In the genomic region with DNA sequence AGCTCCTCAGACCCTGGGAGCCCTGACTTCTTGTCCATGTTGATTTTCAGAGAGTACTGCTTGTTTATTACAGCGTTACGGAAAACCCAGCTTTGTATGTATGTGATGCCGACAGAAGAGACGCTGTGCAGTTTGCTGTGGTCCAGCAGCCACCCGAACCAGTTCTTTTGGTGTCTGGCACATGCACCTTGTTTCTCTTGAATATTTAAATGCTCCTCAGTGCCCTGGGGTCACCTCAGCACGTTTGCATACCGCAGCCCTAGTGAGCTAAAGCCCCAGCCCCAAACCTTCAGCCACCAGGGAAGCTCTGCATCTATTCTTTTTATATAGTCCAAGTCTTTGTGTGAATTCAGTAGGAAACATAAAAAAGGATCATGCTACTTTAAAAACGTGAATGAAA, we compare ENCODE assay signal across 25 cellular contexts.
"Had no signal": no experiment of that assay in that cellular context is flagged by ENCODE, and none has a peak within 500 bp of the region (broad histone marks: within the 10 kb centered on the region; RNA-seq: fewer than 3 reads in every experiment).

No MANE protein-coding gene starts in this region.

- H3K27me3 Mint-ChIP-seq: activated B cell treated with CpG ODN at 0.5 μM for 24 hours; central memory CD8-positive, alpha-beta T cell; stimulated activated memory B cell treated with anti-CD40 and anti-IgM and Interleukin-4, amounts not matched to agents 10 μg/mL and 1 μg/mL and 100 μg/mL, for 72 hours had no signal

- H3K4me1 Mint-ChIP-seq: activated B cell treated with CpG ODN at 0.5 μM for 24 hours; activated CD4-positive, alpha-beta T cell treated with anti-CD3 and anti-CD28 coated beads for 36 hours; central memory CD8-positive, alpha-beta T cell had no signal

- H3K27me3 ChIP-seq: adrenal gland, ascending aorta, esophagus muscularis mucosa, hepatocyte, stomach, transverse colon, vagina had no signal

- H2AFZ ChIP-seq: hepatocyte had no signal

- DNase-seq: activated B cell treated with CpG ODN at 0.5 μM for 24 hours; activated CD4-positive, alpha-beta T cell treated with anti-CD3 and anti-CD28 coated beads for 36 hours; activated CD4-positive, alpha-beta T cell treated with anti-CD3 and anti-CD28 coated beads, Interleukin-2, amount 50 U/mL, for 48 hours; activated CD8-positive, alpha-beta memory T cell treated with anti-CD3 and anti-CD28 coated beads, Interleukin-2, amount 50 U/mL, for 48 hours; activated naive CD4-positive, alpha-beta T cell; activated T-cell treated with anti-CD3 and anti-CD28 coated beads, Interleukin-2, amount 50 U/mL, for 4 hours; adrenal gland; effector memory CD8-positive, alpha-beta T cell; glutamatergic neuron; left ventricle myocardium superior; mucosa of descending colon; occipital lobe; small intestine; stomach; T1000; transverse colon had no signal

- H3K27ac ChIP-seq: adrenal gland, ascending aorta, esophagus muscularis mucosa, hepatocyte, stomach, transverse colon, vagina had no signal

- H3K4me3 ChIP-seq: adrenal gland, ascending aorta, esophagus muscularis mucosa, hepatocyte, mucosa of descending colon, stomach, transverse colon, vagina had no signal

- H3K9me3 Mint-ChIP-seq: activated B cell treated with CpG ODN at 0.5 μM for 24 hours; activated T-cell treated with anti-CD3 and anti-CD28 coated beads, Interleukin-2, amount 50 U/mL, for 4 hours; activated T-helper 2 cell treated with anti-CD3 and anti-CD28 coated beads, Interferon-gamma antibody, Interleukin-2, Interleukin-4, amounts not matched to agents 10 μg/mL and 5 μg/mL and 100 μg/mL, durations not matched to agents 14 hours and 24 hours and 36 hours; central memory CD8-positive, alpha-beta T cell; effector memory CD8-positive, alpha-beta T cell; stimulated activated memory B cell treated with anti-CD40 and anti-IgM and Interleukin-4, amounts not matched to agents 10 μg/mL and 1 μg/mL and 100 μg/mL, for 72 hours had no signal

- H3K4me2 ChIP-seq: hepatocyte had no signal

- H3K9me3 ChIP-seq: adrenal gland, ascending aorta, esophagus muscularis mucosa, mucosa of descending colon, stomach, transverse colon, vagina had no signal

- H3K4me3 Mint-ChIP-seq: activated B cell treated with CpG ODN at 0.5 μM for 24 hours; activated CD4-positive, alpha-beta T cell treated with anti-CD3 and anti-CD28 coated beads for 36 hours; activated naive CD8-positive, alpha-beta T cell; activated T-cell treated with anti-CD3 and anti-CD28 coated beads, Interleukin-2, amount 50 U/mL, for 4 hours; central memory CD8-positive, alpha-beta T cell; effector memory CD8-positive, alpha-beta T cell; stimulated activated memory B cell treated with anti-CD40 and anti-IgM and Interleukin-4, amounts not matched to agents 10 μg/mL and 1 μg/mL and 100 μg/mL, for 72 hours had no signal

- H3K4me1 ChIP-seq: adrenal gland, ascending aorta, stomach, vagina had no signal

- ATAC-seq: activated CD4-positive, alpha-beta T cell treated with anti-CD3 and anti-CD28 coated beads for 36 hours; activated T-cell treated with anti-CD3 and anti-CD28 coated beads, Interleukin-2, amount 50 U/mL, for 4 hours; effector memory CD8-positive, alpha-beta T cell; left ventricle myocardium superior; mucosa of descending colon; sciatic nerve; stimulated activated memory B cell treated with anti-CD40 and anti-IgM and Interleukin-4, amounts not matched to agents 10 μg/mL and 1 μg/mL and 100 μg/mL, for 72 hours had no signal

- H3K27ac Mint-ChIP-seq: activated B cell treated with CpG ODN at 0.5 μM for 24 hours; activated CD4-positive, alpha-beta T cell treated with anti-CD3 and anti-CD28 coated beads for 36 hours; activated naive CD8-positive, alpha-beta T cell; activated T-helper 2 cell treated with anti-CD3 and anti-CD28 coated beads, Interferon-gamma antibody, Interleukin-2, Interleukin-4, amounts not matched to agents 10 μg/mL and 5 μg/mL and 100 μg/mL, durations not matched to agents 14 hours and 24 hours and 36 hours; effector memory CD8-positive, alpha-beta T cell; stimulated activated memory B cell treated with anti-CD40 and anti-IgM and Interleukin-4, amounts not matched to agents 10 μg/mL and 1 μg/mL and 100 μg/mL, for 72 hours had no signal
